10 cellular contexts compared by ENCODE assay signal in genomic region chr16:11556945-11557720, GRCh38. TPM values are rescaled to one million over a fixed set of nuclear protein-coding genes. Genes with fewer than 3 reads are reported as not detected.
A peak's percentile ranks its signal among the peaks of the same experiment; 100 is the strongest.
DNase-seq lines count a peak whose midpoint lies in the region; ATAC-seq, FAIRE-seq and TF ChIP-seq lines count a peak whose summit lies in the region.
"Had no signal": no experiment of that assay in that cellular context is flagged by ENCODE, and none has a peak within 500 bp of the region (broad histone marks: within the 10 kb centered on the region; RNA-seq: fewer than 3 reads in every experiment).

No MANE protein-coding gene starts in this region.

- TF ChIP-seq POLR2A in transverse colon (IDR thresholded peaks at IDR 0.05) = no peak
- no peak for TF ChIP-seq POLR2A in thyroid gland (IDR thresholded peaks at IDR 0.05)

- intact Hi-C loops in left cardiac atrium (cut with DNase I) = no loop called here
- intact Hi-C loops in transverse colon (cut with DNase I; ENCODE audit: low total_unique reads) = no loop called here
- intact Hi-C loops in thyroid gland (cut with DNase I) = no loop called here

- peak overlapping the region; percentile 22 for H3K4me3 Mint-ChIP-seq in activated T-helper 17 cell treated with anti-CD3 and anti-CD28 coated beads, Interleukin-2, amount 50 U/mL, for 72 hours

- H3K9me3 Mint-ChIP-seq in activated T-helper 17 cell treated with anti-CD3 and anti-CD28 coated beads, Interleukin-2, amount 50 U/mL, for 72 hours = no peaks in the 10 kb centered on the region

- H3K27ac ChIP-seq in right atrium auricular region (peak overlapping the region; percentile 46 to 60), layer of hippocampus (ENCODE audit: low read depth, low read length) (peak overlapping the region; percentile 85), transverse colon (peak overlapping the region; percentile 6 to 52 (median 30)), thyroid gland (no peak overlapping the region)

- H3K4me3 ChIP-seq in right atrium auricular region = no peak overlapping the region
- no peak overlapping the region for H3K4me3 ChIP-seq in transverse colon
- H3K4me3 ChIP-seq in thyroid gland (replicated peaks in 1 of 3) = no peak overlapping the region

- peaks cover 80% of the 10 kb centered on the region for H3K36me3 Mint-ChIP-seq in activated T-helper 17 cell treated with anti-CD3 and anti-CD28 coated beads, Interleukin-2, amount 50 U/mL, for 72 hours (ENCODE audit: low read depth)

- 80 to 93% methylated on average over 6 to 9 of the region's 9 CpGs for WGBS in transverse colon (ENCODE audit: low coverage in 1 of 2), 2 donors
- 90 to 92% methylated on average over 9 of the region's 9 CpGs for WGBS in thyroid gland, 2 donors

- no peak for TF ChIP-seq CTCF in right atrium auricular region (IDR thresholded peaks at IDR 0.05)
- TF ChIP-seq CTCF in transverse colon (IDR thresholded peaks at IDR 0.05) = no peak
- TF ChIP-seq CTCF in thyroid gland (IDR thresholded peaks at IDR 0.05) = no peak
- TF ChIP-seq CTCF in D721Med (IDR thresholded peaks at IDR 0.05; ENCODE audit: insufficient read depth, missing control alignments) = no peak

- in situ Hi-C loops in transverse colon (cut with MboI; ENCODE audit: low pct_ligation_motif_present in 1 of 4, low pct_unique_long_range_greater_than_20kb in 1 of 4, low sequenced_read_pairs in 3 of 4) = no loop called here

- TF ChIP-seq EP300 in transverse colon (IDR thresholded peaks at IDR 0.05; ENCODE audit: low read depth) = no peak

- H3K9me3 ChIP-seq in right atrium auricular region = peaks cover 0 to 8% of the 10 kb centered on the region in 2 donors
- no peaks in the 10 kb centered on the region for H3K9me3 ChIP-seq in transverse colon
- H3K9me3 ChIP-seq in thyroid gland = no peaks in the 10 kb centered on the region

- H3K27ac Mint-ChIP-seq in activated T-helper 17 cell treated with anti-CD3 and anti-CD28 coated beads, Interleukin-2, amount 50 U/mL, for 72 hours = peak overlapping the region; percentile 69

- H3K36me3 ChIP-seq in right atrium auricular region (peaks cover 36% of the 10 kb centered on the region), transverse colon (peaks cover 0 to 40% (median 16%) of the 10 kb centered on the region in 4 donors), thyroid gland (peaks cover 30 to 34% of the 10 kb centered on the region in 2 donors)

- no peaks in the 10 kb centered on the region for H3K27me3 Mint-ChIP-seq in activated T-helper 17 cell treated with anti-CD3 and anti-CD28 coated beads, Interleukin-2, amount 50 U/mL, for 72 hours

- H3K4me1 Mint-ChIP-seq in activated T-helper 17 cell treated with anti-CD3 and anti-CD28 coated beads, Interleukin-2, amount 50 U/mL, for 72 hours = peaks cover 19% of the 10 kb centered on the region

- H3K4me1 ChIP-seq in right atrium auricular region (peaks cover 0 to 45% of the 10 kb centered on the region in 2 donors), transverse colon (peaks cover 4 to 58% (median 5%) of the 10 kb centered on the region in 4 donors), thyroid gland (peaks cover 7 to 10% of the 10 kb centered on the region in 2 donors)

- DNase-seq in right atrium auricular region (ENCODE audit: low spot score) = no peak
- DNase-seq in left cardiac atrium = no peak
- DNase-seq in transverse colon = no peak
- no peak for DNase-seq in thyroid gland
- no peak for DNase-seq in D721Med (ENCODE audit: insufficient read length, low spot score)
- DNase-seq: GDM1, SHP77 had no signal

- H3K27me3 ChIP-seq in right atrium auricular region = no peaks in the 10 kb centered on the region
- H3K27me3 ChIP-seq in layer of hippocampus (ENCODE audit: control insufficient read depth, insufficient read depth, low read length) = no peaks in the 10 kb centered on the region
- no peaks in the 10 kb centered on the region for H3K27me3 ChIP-seq in transverse colon
- H3K27me3 ChIP-seq in thyroid gland = no peaks in the 10 kb centered on the region

- no peak for FAIRE-seq in D721Med (lab: Jason Lieb, UNC)

- no peak for ATAC-seq in left cardiac atrium
- ATAC-seq in activated T-helper 17 cell treated with anti-CD3 and anti-CD28 coated beads, Interleukin-2, amount 50 U/mL, for 72 hours (replicated peaks) = no peak
- ATAC-seq in GM19351 (IDR thresholded peaks at IDR 0.05; ENCODE audit: unreplicated experiment) = no peak

RNA-seq across cellular contexts. Expression of gene LITAF, which starts 29.6 kb away (rescaled TPM):
- total RNA-seq in right atrium auricular region (10 to 100 TPM; 48.1 to 50.7 TPM), left cardiac atrium (10 to 100 TPM; 76.3 to 86.0 TPM), transverse colon (100 to 1,000 TPM in 2 of 4 donors, 10 to 100 TPM in 2; 32.8 to 193 (median 101) TPM), thyroid gland (100 to 1,000 TPM; 101 to 136 (median 112) TPM)
- total RNA-seq in activated T-helper 17 cell treated with anti-CD3 and anti-CD28 coated beads, Interleukin-2, amount 50 U/mL, for 72 hours = 10 to 100 TPM; 66.0 to 82.9 TPM

Comparison
In these comparisons a context has a peak if more than half of its experiments do, and no peak if none do; other contexts are left out.
1. H3K27ac ChIP-seq: peak in right atrium auricular region (2 of 2), layer of hippocampus (single experiment) and transverse colon (4 of 4); none in thyroid gland (0 of 3).